Comparison of ENCODE assay signal across 1 cellular context in the genomic region with DNA sequence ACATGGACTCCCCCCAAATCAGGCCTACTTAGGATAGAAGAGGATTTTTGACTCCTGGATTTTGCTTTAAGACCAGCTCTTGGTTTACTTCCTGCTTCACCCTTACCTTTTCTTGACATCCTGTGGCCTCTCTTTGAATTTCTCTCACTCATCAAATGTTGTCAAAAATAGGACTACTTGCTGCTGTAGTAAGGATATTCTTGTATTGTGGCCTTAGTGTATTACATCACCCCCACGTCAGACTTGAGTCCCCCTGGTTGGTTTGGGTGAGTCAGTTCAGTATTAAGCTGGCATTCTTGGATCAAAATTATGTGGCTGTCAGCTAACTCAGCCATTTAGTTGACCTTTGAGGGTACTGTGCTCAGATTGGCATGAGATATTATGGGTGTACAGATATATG.
TF ChIP-seq lines count a peak whose summit lies in the region.

No MANE protein-coding gene starts in this region.

TF ChIP-seq in K562, 482 proteins besides CTCF, POLR2A, EP300 and RAD21 (continued from another document):
- TF ChIP-seq, protein P1, sequence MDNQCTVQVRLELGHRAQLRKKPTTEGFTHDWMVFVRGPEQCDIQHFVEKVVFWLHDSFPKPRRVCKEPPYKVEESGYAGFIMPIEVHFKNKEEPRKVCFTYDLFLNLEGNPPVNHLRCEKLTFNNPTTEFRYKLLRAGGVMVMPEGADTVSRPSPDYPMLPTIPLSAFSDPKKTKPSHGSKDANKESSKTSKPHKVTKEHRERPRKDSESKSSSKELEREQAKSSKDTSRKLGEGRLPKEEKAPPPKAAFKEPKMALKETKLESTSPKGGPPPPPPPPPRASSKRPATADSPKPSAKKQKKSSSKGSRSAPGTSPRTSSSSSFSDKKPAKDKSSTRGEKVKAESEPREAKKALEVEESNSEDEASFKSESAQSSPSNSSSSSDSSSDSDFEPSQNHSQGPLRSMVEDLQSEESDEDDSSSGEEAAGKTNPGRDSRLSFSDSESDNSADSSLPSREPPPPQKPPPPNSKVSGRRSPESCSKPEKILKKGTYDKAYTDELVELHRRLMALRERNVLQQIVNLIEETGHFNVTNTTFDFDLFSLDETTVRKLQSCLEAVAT (IDR thresholded peaks at IDR 0.05): 0 out of 4 replicates have a peak, but pooled peaks of 1 of the 2 experiments have one; percentile 24
- TF ChIP-seq HCFC1 (IDR thresholded peaks at IDR 0.05; ENCODE audit: low read depth, low read length) (no peak), ZNF121 (CRISPR knock-in tag; conservative IDR thresholded peaks at IDR 0.05) (no peak), TAF9B (IDR thresholded peaks at IDR 0.05; ENCODE audit: partially characterized antibody) (no peak), POLR2H (tag; IDR thresholded peaks at IDR 0.05; ENCODE audit: low read depth) (0 out of 2 replicates have a peak, but pooled peaks have one; percentile 9), CREB1 (IDR thresholded peaks at IDR 0.05) (peak; percentile 83), CREB1 (CRISPR knock-in tag; IDR thresholded peaks at IDR 0.05) (peak; percentile 52; the same call in 1 of the 2 replicates), ZNF561 (CRISPR knock-in tag; conservative IDR thresholded peaks at IDR 0.05) (no peak), ETV6 (IDR thresholded peaks at IDR 0.05; ENCODE audit: borderline replicate concordance in 1 of 2, low read depth in 2 of 2, low read length in 1 of 2) (no peak), ETV6 (CRISPR knock-in tag; IDR thresholded peaks at IDR 0.05; ENCODE audit: borderline replicate concordance) (no peak), ZNF175 (CRISPR knock-in tag; IDR thresholded peaks at IDR 0.05; ENCODE audit: low read depth) (no peak), SMAD3 (CRISPR knock-in tag; conservative IDR thresholded peaks at IDR 0.05) (no peak), ZNF589 (CRISPR knock-in tag; IDR thresholded peaks at IDR 0.05; ENCODE audit: low read depth) (no peak), MYC (IDR thresholded peaks at IDR 0.05; ENCODE audit: low read depth, low read length) (no peak), MYC (CRISPR knock-in tag; IDR thresholded peaks at IDR 0.05; ENCODE audit: borderline replicate concordance, low read depth) (no peak), MIER1 (IDR thresholded peaks at IDR 0.05; ENCODE audit: low read depth) (no peak), ZNF316 (IDR thresholded peaks at IDR 0.05) (0 out of 2 replicates have a peak, but pooled peaks have one; percentile 14), ZFP1 (CRISPR knock-in tag; IDR thresholded peaks at IDR 0.05) (no peak), CEBPG (CRISPR knock-in tag; IDR thresholded peaks at IDR 0.05) (no peak), CEBPG (tag; conservative IDR thresholded peaks at IDR 0.05 in 1 of 2, IDR thresholded peaks at IDR 0.05 in 1 of 2) (peak; percentile 45 to 82; a peak in 3 of 4 replicates), ZNF431 (CRISPR knock-in tag; IDR thresholded peaks at IDR 0.05) (no peak), MTA3 (IDR thresholded peaks at IDR 0.05; ENCODE audit: borderline replicate concordance) (peak; percentile 53; the same call in 1 of the 2 replicates), BMI1 (IDR thresholded peaks at IDR 0.05; ENCODE audit: low read length) (no peak), SMARCE1 (IDR thresholded peaks at IDR 0.05) (no peak), ZNF239 (CRISPR knock-in tag; IDR thresholded peaks at IDR 0.05) (no peak), ZNF696 (CRISPR knock-in tag; conservative IDR thresholded peaks at IDR 0.05) (no peak), MCM7 (IDR thresholded peaks at IDR 0.05) (no peak), TCFL5 (CRISPR knock-in tag; conservative IDR thresholded peaks at IDR 0.05) (no peak)
- TF ChIP-seq, protein P2, sequence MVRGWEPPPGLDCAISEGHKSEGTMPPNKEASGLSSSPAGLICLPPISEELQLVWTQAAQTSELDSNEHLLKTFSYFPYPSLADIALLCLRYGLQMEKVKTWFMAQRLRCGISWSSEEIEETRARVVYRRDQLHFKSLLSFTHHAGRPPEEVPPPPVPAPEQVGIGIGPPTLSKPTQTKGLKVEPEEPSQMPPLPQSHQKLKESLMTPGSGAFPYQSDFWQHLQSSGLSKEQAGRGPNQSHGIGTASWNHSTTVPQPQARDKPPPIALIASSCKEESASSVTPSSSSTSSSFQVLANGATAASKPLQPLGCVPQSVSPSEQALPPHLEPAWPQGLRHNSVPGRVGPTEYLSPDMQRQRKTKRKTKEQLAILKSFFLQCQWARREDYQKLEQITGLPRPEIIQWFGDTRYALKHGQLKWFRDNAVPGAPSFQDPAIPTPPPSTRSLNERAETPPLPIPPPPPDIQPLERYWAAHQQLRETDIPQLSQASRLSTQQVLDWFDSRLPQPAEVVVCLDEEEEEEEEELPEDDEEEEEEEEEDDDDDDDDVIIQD (CRISPR knock-in tag; IDR thresholded peaks at IDR 0.05): no peak
- TF ChIP-seq, protein P3, sequence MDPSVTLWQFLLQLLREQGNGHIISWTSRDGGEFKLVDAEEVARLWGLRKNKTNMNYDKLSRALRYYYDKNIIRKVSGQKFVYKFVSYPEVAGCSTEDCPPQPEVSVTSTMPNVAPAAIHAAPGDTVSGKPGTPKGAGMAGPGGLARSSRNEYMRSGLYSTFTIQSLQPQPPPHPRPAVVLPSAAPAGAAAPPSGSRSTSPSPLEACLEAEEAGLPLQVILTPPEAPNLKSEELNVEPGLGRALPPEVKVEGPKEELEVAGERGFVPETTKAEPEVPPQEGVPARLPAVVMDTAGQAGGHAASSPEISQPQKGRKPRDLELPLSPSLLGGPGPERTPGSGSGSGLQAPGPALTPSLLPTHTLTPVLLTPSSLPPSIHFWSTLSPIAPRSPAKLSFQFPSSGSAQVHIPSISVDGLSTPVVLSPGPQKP (CRISPR knock-in tag; IDR thresholded peaks at IDR 0.05): no peak
- TF ChIP-seq, protein P4, sequence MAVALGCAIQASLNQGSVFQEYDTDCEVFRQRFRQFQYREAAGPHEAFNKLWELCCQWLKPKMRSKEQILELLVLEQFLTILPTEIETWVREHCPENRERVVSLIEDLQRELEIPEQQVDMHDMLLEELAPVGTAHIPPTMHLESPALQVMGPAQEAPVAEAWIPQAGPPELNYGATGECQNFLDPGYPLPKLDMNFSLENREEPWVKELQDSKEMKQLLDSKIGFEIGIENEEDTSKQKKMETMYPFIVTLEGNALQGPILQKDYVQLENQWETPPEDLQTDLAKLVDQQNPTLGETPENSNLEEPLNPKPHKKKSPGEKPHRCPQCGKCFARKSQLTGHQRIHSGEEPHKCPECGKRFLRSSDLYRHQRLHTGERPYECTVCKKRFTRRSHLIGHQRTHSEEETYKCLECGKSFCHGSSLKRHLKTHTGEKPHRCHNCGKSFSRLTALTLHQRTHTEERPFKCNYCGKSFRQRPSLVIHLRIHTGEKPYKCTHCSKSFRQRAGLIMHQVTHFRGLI (CRISPR knock-in tag; IDR thresholded peaks at IDR 0.05): no peak
- TF ChIP-seq, protein P5, sequence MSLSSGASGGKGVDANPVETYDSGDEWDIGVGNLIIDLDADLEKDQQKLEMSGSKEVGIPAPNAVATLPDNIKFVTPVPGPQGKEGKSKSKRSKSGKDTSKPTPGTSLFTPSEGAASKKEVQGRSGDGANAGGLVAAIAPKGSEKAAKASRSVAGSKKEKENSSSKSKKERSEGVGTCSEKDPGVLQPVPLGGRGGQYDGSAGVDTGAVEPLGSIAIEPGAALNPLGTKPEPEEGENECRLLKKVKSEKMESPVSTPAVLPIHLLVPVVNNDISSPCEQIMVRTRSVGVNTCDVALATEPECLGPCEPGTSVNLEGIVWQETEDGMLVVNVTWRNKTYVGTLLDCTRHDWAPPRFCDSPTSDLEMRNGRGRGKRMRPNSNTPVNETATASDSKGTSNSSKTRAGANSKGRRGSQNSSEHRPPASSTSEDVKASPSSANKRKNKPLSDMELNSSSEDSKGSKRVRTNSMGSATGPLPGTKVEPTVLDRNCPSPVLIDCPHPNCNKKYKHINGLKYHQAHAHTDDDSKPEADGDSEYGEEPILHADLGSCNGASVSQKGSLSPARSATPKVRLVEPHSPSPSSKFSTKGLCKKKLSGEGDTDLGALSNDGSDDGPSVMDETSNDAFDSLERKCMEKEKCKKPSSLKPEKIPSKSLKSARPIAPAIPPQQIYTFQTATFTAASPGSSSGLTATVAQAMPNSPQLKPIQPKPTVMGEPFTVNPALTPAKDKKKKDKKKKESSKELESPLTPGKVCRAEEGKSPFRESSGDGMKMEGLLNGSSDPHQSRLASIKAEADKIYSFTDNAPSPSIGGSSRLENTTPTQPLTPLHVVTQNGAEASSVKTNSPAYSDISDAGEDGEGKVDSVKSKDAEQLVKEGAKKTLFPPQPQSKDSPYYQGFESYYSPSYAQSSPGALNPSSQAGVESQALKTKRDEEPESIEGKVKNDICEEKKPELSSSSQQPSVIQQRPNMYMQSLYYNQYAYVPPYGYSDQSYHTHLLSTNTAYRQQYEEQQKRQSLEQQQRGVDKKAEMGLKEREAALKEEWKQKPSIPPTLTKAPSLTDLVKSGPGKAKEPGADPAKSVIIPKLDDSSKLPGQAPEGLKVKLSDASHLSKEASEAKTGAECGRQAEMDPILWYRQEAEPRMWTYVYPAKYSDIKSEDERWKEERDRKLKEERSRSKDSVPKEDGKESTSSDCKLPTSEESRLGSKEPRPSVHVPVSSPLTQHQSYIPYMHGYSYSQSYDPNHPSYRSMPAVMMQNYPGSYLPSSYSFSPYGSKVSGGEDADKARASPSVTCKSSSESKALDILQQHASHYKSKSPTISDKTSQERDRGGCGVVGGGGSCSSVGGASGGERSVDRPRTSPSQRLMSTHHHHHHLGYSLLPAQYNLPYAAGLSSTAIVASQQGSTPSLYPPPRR (CRISPR knock-in tag; IDR thresholded peaks at IDR 0.05; ENCODE audit: borderline replicate concordance): no peak
- TF ChIP-seq, protein P6, sequence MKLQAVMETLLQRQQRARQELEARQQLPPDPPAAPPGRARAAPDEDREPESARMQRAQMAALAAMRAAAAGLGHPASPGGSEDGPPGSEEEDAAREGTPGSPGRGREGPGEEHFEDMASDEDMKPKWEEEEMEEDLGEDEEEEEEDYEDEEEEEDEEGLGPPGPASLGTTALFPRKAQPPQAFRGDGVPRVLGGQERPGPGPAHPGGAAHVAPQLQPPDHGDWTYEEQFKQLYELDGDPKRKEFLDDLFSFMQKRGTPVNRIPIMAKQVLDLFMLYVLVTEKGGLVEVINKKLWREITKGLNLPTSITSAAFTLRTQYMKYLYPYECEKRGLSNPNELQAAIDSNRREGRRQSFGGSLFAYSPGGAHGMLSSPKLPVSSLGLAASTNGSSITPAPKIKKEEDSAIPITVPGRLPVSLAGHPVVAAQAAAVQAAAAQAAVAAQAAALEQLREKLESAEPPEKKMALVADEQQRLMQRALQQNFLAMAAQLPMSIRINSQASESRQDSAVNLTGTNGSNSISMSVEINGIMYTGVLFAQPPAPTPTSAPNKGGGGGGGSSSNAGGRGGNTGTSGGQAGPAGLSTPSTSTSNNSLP (IDR thresholded peaks at IDR 0.05; ENCODE audit: borderline replicate concordance, low read depth, low read length): no peak
- TF ChIP-seq, protein P7, sequence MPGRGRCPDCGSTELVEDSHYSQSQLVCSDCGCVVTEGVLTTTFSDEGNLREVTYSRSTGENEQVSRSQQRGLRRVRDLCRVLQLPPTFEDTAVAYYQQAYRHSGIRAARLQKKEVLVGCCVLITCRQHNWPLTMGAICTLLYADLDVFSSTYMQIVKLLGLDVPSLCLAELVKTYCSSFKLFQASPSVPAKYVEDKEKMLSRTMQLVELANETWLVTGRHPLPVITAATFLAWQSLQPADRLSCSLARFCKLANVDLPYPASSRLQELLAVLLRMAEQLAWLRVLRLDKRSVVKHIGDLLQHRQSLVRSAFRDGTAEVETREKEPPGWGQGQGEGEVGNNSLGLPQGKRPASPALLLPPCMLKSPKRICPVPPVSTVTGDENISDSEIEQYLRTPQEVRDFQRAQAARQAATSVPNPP (IDR thresholded peaks at IDR 0.05; ENCODE audit: borderline replicate concordance, insufficient read depth, insufficient read length): no peak
